In the genomic region with DNA sequence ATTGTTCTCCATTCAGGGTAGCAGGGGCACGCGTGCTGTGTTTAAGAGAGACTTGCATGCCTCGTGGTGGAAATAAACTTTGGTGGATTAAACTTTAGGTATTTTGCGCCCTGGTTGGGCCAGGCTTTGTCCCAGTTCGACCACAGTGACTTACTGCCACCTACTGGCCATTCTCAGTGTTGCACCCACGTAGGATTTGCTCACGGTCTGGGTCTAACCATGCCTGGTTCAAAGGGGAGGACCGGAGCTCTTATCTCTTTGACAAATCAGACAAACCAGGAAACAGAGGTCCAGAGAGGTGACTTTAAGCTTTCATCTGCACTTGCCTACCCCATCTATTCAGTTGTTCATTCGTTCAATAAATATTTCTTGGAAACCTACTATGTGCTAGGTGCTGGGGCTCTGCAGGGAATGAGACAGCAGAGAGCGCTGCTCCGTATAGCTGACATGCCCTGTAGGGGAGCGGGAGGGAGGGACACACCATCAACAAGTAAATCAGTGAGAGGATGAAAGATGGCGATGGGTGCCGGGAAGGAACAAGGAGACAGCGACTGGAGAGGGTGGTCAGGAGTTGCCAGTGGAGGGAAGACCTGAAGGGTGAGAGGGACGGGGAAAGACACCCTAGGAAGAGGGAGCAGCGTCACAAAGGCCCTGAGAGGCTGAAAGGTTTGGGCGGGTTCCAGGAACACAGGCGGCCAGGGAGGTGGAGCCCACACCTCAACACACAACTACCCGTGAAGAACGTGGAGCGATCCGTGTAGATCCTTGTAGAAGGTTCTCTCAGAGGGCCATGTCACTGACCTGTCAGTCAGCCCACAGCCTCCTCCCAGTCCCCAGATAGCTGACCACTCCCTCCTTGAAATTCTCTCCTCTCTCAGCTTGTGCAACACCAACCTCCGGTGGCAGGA, we compare ENCODE assay signal across 1 cellular context.
TF ChIP-seq lines count a peak whose summit lies in the region.

No MANE protein-coding gene starts in this region.

TF ChIP-seq in neural cell, 6 proteins besides CTCF, POLR2A, EP300 and RAD21 (continued from another document):
- TF ChIP-seq, protein P1, sequence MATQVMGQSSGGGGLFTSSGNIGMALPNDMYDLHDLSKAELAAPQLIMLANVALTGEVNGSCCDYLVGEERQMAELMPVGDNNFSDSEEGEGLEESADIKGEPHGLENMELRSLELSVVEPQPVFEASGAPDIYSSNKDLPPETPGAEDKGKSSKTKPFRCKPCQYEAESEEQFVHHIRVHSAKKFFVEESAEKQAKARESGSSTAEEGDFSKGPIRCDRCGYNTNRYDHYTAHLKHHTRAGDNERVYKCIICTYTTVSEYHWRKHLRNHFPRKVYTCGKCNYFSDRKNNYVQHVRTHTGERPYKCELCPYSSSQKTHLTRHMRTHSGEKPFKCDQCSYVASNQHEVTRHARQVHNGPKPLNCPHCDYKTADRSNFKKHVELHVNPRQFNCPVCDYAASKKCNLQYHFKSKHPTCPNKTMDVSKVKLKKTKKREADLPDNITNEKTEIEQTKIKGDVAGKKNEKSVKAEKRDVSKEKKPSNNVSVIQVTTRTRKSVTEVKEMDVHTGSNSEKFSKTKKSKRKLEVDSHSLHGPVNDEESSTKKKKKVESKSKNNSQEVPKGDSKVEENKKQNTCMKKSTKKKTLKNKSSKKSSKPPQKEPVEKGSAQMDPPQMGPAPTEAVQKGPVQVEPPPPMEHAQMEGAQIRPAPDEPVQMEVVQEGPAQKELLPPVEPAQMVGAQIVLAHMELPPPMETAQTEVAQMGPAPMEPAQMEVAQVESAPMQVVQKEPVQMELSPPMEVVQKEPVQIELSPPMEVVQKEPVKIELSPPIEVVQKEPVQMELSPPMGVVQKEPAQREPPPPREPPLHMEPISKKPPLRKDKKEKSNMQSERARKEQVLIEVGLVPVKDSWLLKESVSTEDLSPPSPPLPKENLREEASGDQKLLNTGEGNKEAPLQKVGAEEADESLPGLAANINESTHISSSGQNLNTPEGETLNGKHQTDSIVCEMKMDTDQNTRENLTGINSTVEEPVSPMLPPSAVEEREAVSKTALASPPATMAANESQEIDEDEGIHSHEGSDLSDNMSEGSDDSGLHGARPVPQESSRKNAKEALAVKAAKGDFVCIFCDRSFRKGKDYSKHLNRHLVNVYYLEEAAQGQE (IDR thresholded peaks at IDR 0.05; ENCODE audit: borderline replicate concordance), result no peak
- TF ChIP-seq TAF1 (IDR thresholded peaks at IDR 0.05; ENCODE audit: low read depth) (peak; percentile 1), MXI1 (conservative IDR thresholded peaks at IDR 0.05; ENCODE audit: poor library complexity, severe bottlenecking) (peak; percentile 82)
